Comparison of ENCODE assay signal across 1 cellular context in the genomic region with DNA sequence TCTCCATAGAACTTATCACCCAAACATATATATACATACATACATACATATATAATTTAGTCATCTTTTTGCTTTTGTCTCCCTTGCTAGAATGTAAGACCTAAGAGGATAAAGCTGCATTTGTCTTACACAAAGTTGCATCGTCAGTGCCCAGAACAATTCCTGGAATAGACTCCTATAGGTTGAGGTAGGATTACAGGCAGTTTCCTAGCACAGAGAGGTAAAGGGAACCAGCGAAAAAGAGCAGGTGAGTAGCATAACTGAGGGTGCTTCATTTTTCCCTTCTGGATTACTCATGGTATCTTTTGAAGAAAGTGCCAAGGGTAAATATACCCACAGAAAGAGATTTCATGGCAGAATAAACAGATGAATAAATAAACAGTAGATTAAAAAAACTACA.
TF ChIP-seq lines count a peak whose summit lies in the region.

No MANE protein-coding gene starts in this region.

TF ChIP-seq in SK-N-SH, 30 proteins besides CTCF, POLR2A, EP300 and RAD21 (continued from another document):
- TF ChIP-seq, protein P1, sequence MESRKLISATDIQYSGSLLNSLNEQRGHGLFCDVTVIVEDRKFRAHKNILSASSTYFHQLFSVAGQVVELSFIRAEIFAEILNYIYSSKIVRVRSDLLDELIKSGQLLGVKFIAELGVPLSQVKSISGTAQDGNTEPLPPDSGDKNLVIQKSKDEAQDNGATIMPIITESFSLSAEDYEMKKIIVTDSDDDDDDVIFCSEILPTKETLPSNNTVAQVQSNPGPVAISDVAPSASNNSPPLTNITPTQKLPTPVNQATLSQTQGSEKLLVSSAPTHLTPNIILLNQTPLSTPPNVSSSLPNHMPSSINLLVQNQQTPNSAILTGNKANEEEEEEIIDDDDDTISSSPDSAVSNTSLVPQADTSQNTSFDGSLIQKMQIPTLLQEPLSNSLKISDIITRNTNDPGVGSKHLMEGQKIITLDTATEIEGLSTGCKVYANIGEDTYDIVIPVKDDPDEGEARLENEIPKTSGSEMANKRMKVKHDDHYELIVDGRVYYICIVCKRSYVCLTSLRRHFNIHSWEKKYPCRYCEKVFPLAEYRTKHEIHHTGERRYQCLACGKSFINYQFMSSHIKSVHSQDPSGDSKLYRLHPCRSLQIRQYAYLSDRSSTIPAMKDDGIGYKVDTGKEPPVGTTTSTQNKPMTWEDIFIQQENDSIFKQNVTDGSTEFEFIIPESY (IDR thresholded peaks at IDR 0.05; ENCODE audit: borderline replicate concordance, low read depth) = no peak
- TF ChIP-seq TAF1 (IDR thresholded peaks at IDR 0.05; ENCODE audit: borderline replicate concordance, low read depth, low read length) (no peak), FOSL2 (IDR thresholded peaks at IDR 0.05; ENCODE audit: borderline replicate concordance, low read depth) (no peak), GATA2 (CRISPR knock-in tag; IDR thresholded peaks at IDR 0.05) (no peak)
